ENCODE assay signal across 11 cellular contexts in the genomic region with DNA sequence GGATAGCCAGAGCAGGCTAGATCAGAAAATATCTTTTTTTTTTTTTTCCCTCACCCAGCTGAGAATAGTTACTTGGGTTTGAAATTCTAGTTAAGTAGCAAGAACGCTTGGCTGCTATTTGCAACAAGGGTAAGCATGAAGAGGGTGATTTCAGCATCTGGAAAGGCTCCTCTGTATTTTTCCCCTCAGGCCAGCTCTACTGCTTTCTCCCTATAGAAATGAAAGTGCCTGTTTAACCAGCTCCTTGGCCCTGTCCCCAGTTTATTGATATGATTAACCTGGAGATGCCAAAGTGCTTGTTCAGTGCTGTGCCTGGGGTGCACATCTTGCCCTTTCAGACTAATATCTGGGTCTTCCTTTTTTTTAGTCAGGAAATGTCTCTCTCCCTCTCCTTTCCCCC. TPM values are rescaled to one million over a fixed set of nuclear protein-coding genes. Genes with fewer than 3 reads are reported as not detected.
DNase-seq lines count a peak whose midpoint lies in the region; ATAC-seq, FAIRE-seq and TF ChIP-seq lines count a peak whose summit lies in the region.
"Had no signal": no experiment of that assay in that cellular context is flagged by ENCODE, and none has a peak within 500 bp of the region (broad histone marks: within the 10 kb centered on the region; RNA-seq: fewer than 3 reads in every experiment).

No MANE protein-coding gene starts in this region.

- H3K9me1 ChIP-seq in IMR-90 (ENCODE audit: insufficient read depth, low read length): peaks cover 15% of the 10 kb centered on the region

- ATAC-seq in IMR-90 (ENCODE audit: low read depth): no peak
- no peak for ATAC-seq in stimulated activated naive B cell treated with anti-CD40 and anti-IgM and Interleukin-4, amounts not matched to agents 10 μg/mL and 1 μg/mL and 100 μg/mL, for 72 hours (replicated peaks)

- peaks cover 63% of the 10 kb centered on the region for H3K36me3 Mint-ChIP-seq in chondrocyte (ENCODE audit: low read depth)
- peaks cover 61 to 91% of the 10 kb centered on the region in 2 donors for H3K36me3 Mint-ChIP-seq in stimulated activated naive B cell treated with anti-CD40 and anti-IgM and Interleukin-4, amounts not matched to agents 10 μg/mL and 1 μg/mL and 100 μg/mL, for 72 hours

- no peak overlapping the region for H4K91ac ChIP-seq in IMR-90 (ENCODE audit: insufficient read depth, low read depth, low read length)

- no CpG with 5 or more reads among the region's 1 CpG for WGBS in IMR-90 (ENCODE audit: extremely low coverage in 2 of 2, insufficient read length in 1 of 2), 2 experiments

- no peak overlapping the region for H2AK5ac ChIP-seq in IMR-90 (ENCODE audit: low read depth, low read length)

- TF ChIP-seq RAD21 in IMR-90 (IDR thresholded peaks at IDR 0.05; ENCODE audit: low read length): no peak

- H3K23ac ChIP-seq in IMR-90 (ENCODE audit: low read depth, low read length): no peak overlapping the region

- DNase-seq in IMR-90: peak; percentile 22
- DNase-seq in chondrocyte (ENCODE audit: low spot score): no peak
- DNase-seq in left ventricle myocardium inferior: no peak
- no peak for DNase-seq in stimulated activated naive B cell treated with anti-CD40 and anti-IgM and Interleukin-4, amounts not matched to agents 10 μg/mL and 1 μg/mL and 100 μg/mL, for 72 hours
- DNase-seq in H54 (ENCODE audit: insufficient read length, low spot score): no peak
- no peak for DNase-seq in stimulated activated CD4-positive, alpha-beta T cell treated with anti-CD3 and anti-CD28 coated beads, Interleukin-12 subunit alpha, Interleukin-12 subunit beta, amount 100 ng/mL, for 4 hours
- DNase-seq in NCI-H1092 (lab: John Stamatoyannopoulos, UW): no peak
- no peak for DNase-seq in retina
- DNase-seq: central memory CD4-positive, alpha-beta T cell; DMS53; heart right ventricle had no signal

- H2AFZ ChIP-seq in IMR-90 (replicated peaks; ENCODE audit: low read length, poor library complexity): no peak overlapping the region

- H4K8ac ChIP-seq in IMR-90 (ENCODE audit: low read depth in 2 of 2, low read length in 2 of 2): no peak overlapping the region

- no peak overlapping the region for H3K14ac ChIP-seq in IMR-90 (replicated peaks; ENCODE audit: low read depth, low read length)

- H3K27ac ChIP-seq in IMR-90 (ENCODE audit: insufficient read depth, low read length) (no peak overlapping the region; the same call in 1 of the 2 replicates), left ventricle myocardium inferior (replicated peaks) (peak overlapping the region; percentile 45)

- H3K9ac ChIP-seq in IMR-90 (ENCODE audit: low read depth, low read length): no peak overlapping the region; the same call in 1 of the 2 replicates

- TF ChIP-seq POLR2A in IMR-90 (IDR thresholded peaks at IDR 0.05; ENCODE audit: low read depth, low read length): no peak
- TF ChIP-seq POLR2A in H54 (IDR thresholded peaks at IDR 0.05; ENCODE audit: low read depth, low read length): no peak

- H3K9me3 Mint-ChIP-seq in chondrocyte (ENCODE audit: low read depth): no peaks in the 10 kb centered on the region
- H3K9me3 Mint-ChIP-seq in stimulated activated naive B cell treated with anti-CD40 and anti-IgM and Interleukin-4, amounts not matched to agents 10 μg/mL and 1 μg/mL and 100 μg/mL, for 72 hours: no peaks in the 10 kb centered on the region

- CTCF ChIA-PET in IMR-90 (lab: Yijun Ruan, JAX): interaction anchor here (0.6 kb wide), 1 partner anchor 336 kb away, joined by 3 read pairs; no protein-coding TSS in a partner anchor

- no TSS peak for BruUV-seq in IMR-90 (replicated peaks; lab: Mats Ljungman, UMichigan)

- no peak for TF ChIP-seq CTCF in IMR-90 (conservative IDR thresholded peaks at IDR 0.05; ENCODE audit: low read depth, low read length)
- TF ChIP-seq CTCF in chondrocyte (IDR thresholded peaks at IDR 0.05): no peak
- no peak for TF ChIP-seq CTCF in left ventricle myocardium inferior (IDR thresholded peaks at IDR 0.05; ENCODE audit: borderline replicate concordance)

- no peak overlapping the region for H2BK20ac ChIP-seq in IMR-90 (ENCODE audit: low read depth, low read length)

- H3K56ac ChIP-seq in IMR-90 (ENCODE audit: extremely low read depth, insufficient read depth, low read length): no peak overlapping the region

- no peak overlapping the region for H2BK120ac ChIP-seq in IMR-90 (ENCODE audit: low read depth, low read length)

- H3K36me3 ChIP-seq in IMR-90 (ENCODE audit: control insufficient read depth, insufficient read depth, low read length): peaks cover 81% of the 10 kb centered on the region
- peaks cover 99% of the 10 kb centered on the region for H3K36me3 ChIP-seq in left ventricle myocardium inferior

- H2BK5ac ChIP-seq in IMR-90 (ENCODE audit: low read depth, low read length, poor library complexity, severe bottlenecking): peak overlapping the region; percentile 14

- no peaks in the 10 kb centered on the region for H3K27me3 Mint-ChIP-seq in chondrocyte (ENCODE audit: low read depth)
- H3K27me3 Mint-ChIP-seq in stimulated activated naive B cell treated with anti-CD40 and anti-IgM and Interleukin-4, amounts not matched to agents 10 μg/mL and 1 μg/mL and 100 μg/mL, for 72 hours: no peaks in the 10 kb centered on the region

- no peak overlapping the region for H4K5ac ChIP-seq in IMR-90 (ENCODE audit: low read depth, low read length)

- no peak overlapping the region for H3K4me2 ChIP-seq in IMR-90 (ENCODE audit: low read depth, low read length)

- in situ Hi-C loops in IMR-90 (cut with MboI; ENCODE audit: low sequenced_read_pairs): no loop called here

- H4K20me1 ChIP-seq in IMR-90 (ENCODE audit: insufficient read depth, low read length): peaks cover 83% of the 10 kb centered on the region

- H2BK15ac ChIP-seq in IMR-90 (ENCODE audit: low read depth, low read length): no peak overlapping the region

- dilution Hi-C loops in IMR-90 (cut with HindIII; ENCODE audit: low sequenced_read_pairs, unreplicated experiment): no loop called here

- H3K4me1 ChIP-seq in IMR-90 (ENCODE audit: control insufficient read depth, insufficient read depth, low read length): peaks cover 9% of the 10 kb centered on the region
- peaks cover 35% of the 10 kb centered on the region for H3K4me1 ChIP-seq in left ventricle myocardium inferior

- no peak overlapping the region for H3K18ac ChIP-seq in IMR-90 (ENCODE audit: low read depth, low read length)

- peak overlapping the region; percentile 66 for H3K27ac Mint-ChIP-seq in chondrocyte (ENCODE audit: unreplicated experiment)
- peak overlapping the region; percentile 62 for H3K27ac Mint-ChIP-seq in stimulated activated naive B cell treated with anti-CD40 and anti-IgM and Interleukin-4, amounts not matched to agents 10 μg/mL and 1 μg/mL and 100 μg/mL, for 72 hours

- H3K27me3 ChIP-seq in IMR-90 (ENCODE audit: control insufficient read depth, insufficient read depth, low read length) (no peaks in the 10 kb centered on the region), left ventricle myocardium inferior (ENCODE audit: low read depth) (no peaks in the 10 kb centered on the region)
- H3K27me3 ChIP-seq: heart right ventricle had no signal

- H3K4me1 Mint-ChIP-seq in chondrocyte (ENCODE audit: low read depth): peaks cover 37% of the 10 kb centered on the region
- peaks cover 18 to 31% of the 10 kb centered on the region in 2 donors for H3K4me1 Mint-ChIP-seq in stimulated activated naive B cell treated with anti-CD40 and anti-IgM and Interleukin-4, amounts not matched to agents 10 μg/mL and 1 μg/mL and 100 μg/mL, for 72 hours

- intact Hi-C loops in IMR-90 (cut with micrococcal nuclease): no loop called here
- intact Hi-C loops in left ventricle myocardium inferior (cut with micrococcal nuclease): no loop called here

- H3K4me3 ChIP-seq in IMR-90 (ENCODE audit: insufficient read depth, low read depth, low read length) (no peak overlapping the region), left ventricle myocardium inferior (no peak overlapping the region)
- H3K4me3 ChIP-seq: heart right ventricle had no signal

- peaks cover 71 to 94% of the 10 kb centered on the region in 2 experiments for H3K79me1 ChIP-seq in IMR-90 (ENCODE audit: low read depth in 1 of 2, low read length in 2 of 2)

- no peak for FAIRE-seq in H54 (lab: Jason Lieb, UNC)

- no peak overlapping the region for H3K4me3 Mint-ChIP-seq in chondrocyte (ENCODE audit: unreplicated experiment)
- no peak overlapping the region for H3K4me3 Mint-ChIP-seq in stimulated activated naive B cell treated with anti-CD40 and anti-IgM and Interleukin-4, amounts not matched to agents 10 μg/mL and 1 μg/mL and 100 μg/mL, for 72 hours

- POLR2A ChIA-PET in IMR-90 (lab: Charles Lee; ENCODE audit: unreplicated experiment): no interaction called here

- no peak overlapping the region for H3K4ac ChIP-seq in IMR-90 (ENCODE audit: low read depth, low read length)

- H2AK9ac ChIP-seq in IMR-90 (replicated peaks; ENCODE audit: low read depth, low read length, poor library complexity): no peak overlapping the region

- no peaks in the 10 kb centered on the region for H3K9me3 ChIP-seq in IMR-90 (ENCODE audit: control insufficient read depth, insufficient read depth, low read length)
- no peaks in the 10 kb centered on the region for H3K9me3 ChIP-seq in left ventricle myocardium inferior (replicated peaks)
- H3K9me3 ChIP-seq: heart right ventricle had no signal

TF ChIP-seq in IMR-90, 13 proteins besides CTCF, POLR2A, EP300 and RAD21 (continues in another document):
- TF ChIP-seq MAFK (IDR thresholded peaks at IDR 0.05; ENCODE audit: low read depth, low read length) (no peak), FOS (IDR thresholded peaks at IDR 0.05; ENCODE audit: low read depth, low read length) (no peak), RFX5 (IDR thresholded peaks at IDR 0.05; ENCODE audit: low read depth, low read length) (no peak), CEBPB (IDR thresholded peaks at IDR 0.05; ENCODE audit: low read depth, low read length) (no peak)
- TF ChIP-seq, protein P1, sequence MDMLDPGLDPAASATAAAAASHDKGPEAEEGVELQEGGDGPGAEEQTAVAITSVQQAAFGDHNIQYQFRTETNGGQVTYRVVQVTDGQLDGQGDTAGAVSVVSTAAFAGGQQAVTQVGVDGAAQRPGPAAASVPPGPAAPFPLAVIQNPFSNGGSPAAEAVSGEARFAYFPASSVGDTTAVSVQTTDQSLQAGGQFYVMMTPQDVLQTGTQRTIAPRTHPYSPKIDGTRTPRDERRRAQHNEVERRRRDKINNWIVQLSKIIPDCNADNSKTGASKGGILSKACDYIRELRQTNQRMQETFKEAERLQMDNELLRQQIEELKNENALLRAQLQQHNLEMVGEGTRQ (IDR thresholded peaks at IDR 0.05; ENCODE audit: low read depth, low read length): no peak

RNA-seq across cellular contexts. Expression of a gene that starts 37.1 kb away (rescaled TPM):
- total RNA-seq in IMR-90 (2012; rRNA removed) (46.4 and 50.8 TPM in 2 replicates), chondrocyte (31.2 to 37.0 TPM (median 31.7 TPM) in 3 replicates), left ventricle myocardium inferior (30.6 TPM)
- 21.6 and 26.6 TPM in 2 replicates for polyA plus RNA-seq in IMR-90 (2012; rRNA removed)
- 5.7 and 10.3 TPM in 2 replicates for polyA plus RNA-seq in IMR-90 (2012; cell fraction: cytosol; rRNA removed)
- 3.2 and 22.1 TPM in 2 replicates for polyA plus RNA-seq in IMR-90 (2012; cell fraction: nucleus; rRNA removed; ENCODE audit: low replicate concordance)

RNA-seq across cellular contexts. Expression of a gene that starts 37.5 kb away (rescaled TPM):
- total RNA-seq in IMR-90 (2012; rRNA removed) (40.9 and 50.8 TPM in 2 replicates), chondrocyte (29.6 to 44.8 TPM (median 31.9 TPM) in 3 replicates), left ventricle myocardium inferior (41.3 TPM)
- polyA plus RNA-seq in IMR-90 (2012; rRNA removed): 24.0 and 30.6 TPM in 2 replicates
- 6.3 and 10.5 TPM in 2 replicates for polyA plus RNA-seq in IMR-90 (2012; cell fraction: cytosol; rRNA removed)
- 2.0 and 9.9 TPM in 2 replicates for polyA plus RNA-seq in IMR-90 (2012; cell fraction: nucleus; rRNA removed; ENCODE audit: low replicate concordance)
